In the genomic region with DNA sequence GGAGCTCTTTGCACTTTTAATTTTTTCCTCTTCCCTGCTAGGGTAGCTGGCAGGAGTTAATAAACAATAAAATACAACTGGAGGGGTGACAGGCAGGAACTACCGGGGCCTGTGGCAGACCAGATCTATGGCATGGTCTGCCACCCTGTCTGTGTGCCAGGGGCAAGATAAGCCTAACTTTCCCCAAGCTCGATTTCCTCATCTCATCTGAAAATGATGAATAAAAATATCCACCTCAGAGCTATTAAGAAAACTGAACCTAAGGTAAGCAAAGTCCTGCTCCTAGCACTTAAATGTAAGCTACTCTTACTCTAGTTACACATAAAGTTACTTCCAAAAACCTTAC, we compare ENCODE assay signal across 8 cellular contexts. TPM values are rescaled to one million over a fixed set of nuclear protein-coding genes. Genes with fewer than 3 reads are reported as not detected.
DNase-seq lines count a peak whose midpoint lies in the region; ATAC-seq and TF ChIP-seq lines count a peak whose summit lies in the region.

No MANE protein-coding gene starts in this region.

- TF ChIP-seq CTCF in Loucy (conservative IDR thresholded peaks at IDR 0.05; ENCODE audit: low read length): no peak
- TF ChIP-seq CTCF in neural crest cell (conservative IDR thresholded peaks at IDR 0.05): no peak

- H3K4me2 ChIP-seq in BLaER1 treated with 17β-estradiol and CSF1 and Interleukin-3, amounts not matched to agents 10 nM and 100 nM: peak overlapping the region; percentile 78 to 100 (median 99)
- H3K4me2 ChIP-seq in Loucy (ENCODE audit: low read depth, low read length, poor library complexity, severe bottlenecking): peak overlapping the region; percentile 99

- H3K4me1 ChIP-seq in BLaER1 treated with 17β-estradiol and CSF1 and Interleukin-3, amounts not matched to agents 10 nM and 100 nM: peaks cover 34 to 59% (median 47%) of the 10 kb centered on the region in 10 experiments
- H3K4me1 ChIP-seq in Loucy (ENCODE audit: insufficient read depth, low read length, poor library complexity, severe bottlenecking) (peaks cover 20% of the 10 kb centered on the region), duodenal mucosa (ENCODE audit: control insufficient read depth in 1 of 2, insufficient read depth in 2 of 2, low read length in 2 of 2) (peaks cover 24 to 29% of the 10 kb centered on the region in 2 donors)

- H3F3A ChIP-seq in Loucy (ENCODE audit: low read depth): no peaks in the 10 kb centered on the region

- peaks cover 13 to 37% (median 20%) of the 10 kb centered on the region in 11 experiments; a peak in 21 of 22 replicates for H3K36me3 ChIP-seq in BLaER1 treated with 17β-estradiol and CSF1 and Interleukin-3, amounts not matched to agents 10 nM and 100 nM
- no peaks in the 10 kb centered on the region for H3K36me3 ChIP-seq in Loucy (ENCODE audit: insufficient read depth, low read length)
- H3K36me3 ChIP-seq in duodenal mucosa (ENCODE audit: control insufficient read depth in 1 of 2, insufficient read depth in 2 of 2, low read length in 2 of 2): peaks cover 0 to 9% of the 10 kb centered on the region in 2 donors

- peaks cover 17% of the 10 kb centered on the region for H3K79me2 ChIP-seq in Loucy (ENCODE audit: insufficient read depth, low read length)

- no peaks in the 10 kb centered on the region for H3K27me3 Mint-ChIP-seq in neural crest cell (ENCODE audit: low read depth)

- peaks cover 4% of the 10 kb centered on the region for H3K36me3 Mint-ChIP-seq in neural crest cell (ENCODE audit: low read depth)

- no peaks in the 10 kb centered on the region for H3K9me2 ChIP-seq in Loucy (replicated peaks; ENCODE audit: low read depth, low read length)

- H3K27ac ChIP-seq in BLaER1 treated with 17β-estradiol and CSF1 and Interleukin-3, amounts not matched to agents 10 nM and 100 nM: peak overlapping the region; percentile 91 to 100 (median 98); a peak in 21 of 22 replicates
- H3K27ac ChIP-seq in duodenal mucosa (ENCODE audit: low read depth, low read length): peak overlapping the region; percentile 44

- H3K4me1 Mint-ChIP-seq in neural crest cell: peaks cover 29% of the 10 kb centered on the region

- H3K9me3 ChIP-seq in BLaER1 treated with 17β-estradiol and CSF1 and Interleukin-3, amounts not matched to agents 10 nM and 100 nM (replicated peaks in 1 of 11): no peaks in the 10 kb centered on the region
- H3K9me3 ChIP-seq in Loucy (ENCODE audit: insufficient read depth, low read depth, low read length) (no peaks in the 10 kb centered on the region), duodenal mucosa (ENCODE audit: control insufficient read depth in 1 of 2, low read length in 2 of 2) (no peaks in the 10 kb centered on the region)

- no peaks in the 10 kb centered on the region for H3K9me3 Mint-ChIP-seq in neural crest cell

- peak overlapping the region; percentile 74 to 92 (median 78) for H3K4me3 ChIP-seq in BLaER1 treated with 17β-estradiol and CSF1 and Interleukin-3, amounts not matched to agents 10 nM and 100 nM
- peak overlapping the region; percentile 97 for H3K4me3 ChIP-seq in Loucy (ENCODE audit: low read length, poor library complexity, severe bottlenecking)
- H3K4me3 ChIP-seq in duodenal mucosa (ENCODE audit: low read depth in 1 of 2, low read length in 2 of 2): peak overlapping the region; percentile 93 to 98

- no peak for ATAC-seq in GM18858 (IDR thresholded peaks at IDR 0.05; ENCODE audit: unreplicated experiment)

- H3K27me3 ChIP-seq in BLaER1 treated with 17β-estradiol and CSF1 and Interleukin-3, amounts not matched to agents 10 nM and 100 nM: no peaks in the 10 kb centered on the region
- no peaks in the 10 kb centered on the region for H3K27me3 ChIP-seq in Loucy (ENCODE audit: insufficient read depth, low read length, poor library complexity, severe bottlenecking)
- H3K27me3 ChIP-seq in duodenal mucosa (ENCODE audit: control insufficient read depth in 1 of 2, insufficient read depth in 2 of 2, low read length in 2 of 2): no peaks in the 10 kb centered on the region

- no peak for DNase-seq in neural crest cell (ENCODE audit: low read depth, low spot score)
- DNase-seq in NCI-H1417 treated with DMSO at 0.1 percent for 48 hours (lab: John Stamatoyannopoulos, UW): no peak
- DNase-seq in cerebellum (ENCODE audit: low spot score): no peak
- DNase-seq in foreskin melanocyte: no peak

- peak overlapping the region; percentile 86 for H3K4me3 Mint-ChIP-seq in neural crest cell

- H3K27ac Mint-ChIP-seq in neural crest cell (ENCODE audit: unreplicated experiment): no peak overlapping the region

- peak overlapping the region; percentile 88 to 100 (median 98) for H3K9ac ChIP-seq in BLaER1 treated with 17β-estradiol and CSF1 and Interleukin-3, amounts not matched to agents 10 nM and 100 nM
- peak overlapping the region; percentile 96 for H3K9ac ChIP-seq in Loucy (ENCODE audit: low read depth, low read length, poor library complexity, severe bottlenecking)
- peak overlapping the region; percentile 69 to 93 for H3K9ac ChIP-seq in duodenal mucosa (ENCODE audit: low read depth in 1 of 2, low read length in 2 of 2)

- H2AFZ ChIP-seq in Loucy (ENCODE audit: low read length): peak overlapping the region; percentile 96

- peaks cover 0 to 56% (median 19%) of the 10 kb centered on the region in 11 experiments; a peak in 11 of 22 replicates for H4K20me1 ChIP-seq in BLaER1 treated with 17β-estradiol and CSF1 and Interleukin-3, amounts not matched to agents 10 nM and 100 nM
- no peaks in the 10 kb centered on the region for H4K20me1 ChIP-seq in Loucy (ENCODE audit: insufficient read depth, low read length, poor library complexity, severe bottlenecking)

RNA-seq across cellular contexts. Expression of a gene that starts 0.9 kb away (rescaled TPM):
- 37.7 and 44.1 TPM in 2 replicates for total RNA-seq in neural crest cell
- total RNA-seq in cerebellum: 14.0 TPM

RNA-seq across cellular contexts. Expression of a gene that starts 12.3 kb away (rescaled TPM):
- 0.89 and 1.0 TPM in 2 replicates for total RNA-seq in neural crest cell
- total RNA-seq in cerebellum: 0.91 TPM

RNA-seq across cellular contexts. Expression of a gene that starts 23.9 kb away (rescaled TPM):
- total RNA-seq in neural crest cell (32.7 and 34.4 TPM in 2 replicates), cerebellum (14.2 TPM)

RNA-seq across cellular contexts. Expression of a gene that starts 28.9 kb away (rescaled TPM):
- total RNA-seq in neural crest cell (125 and 129 TPM in 2 replicates), cerebellum (89.9 TPM)

RNA-seq across cellular contexts. Expression of a gene that starts 33.1 kb away (rescaled TPM):
- total RNA-seq in neural crest cell (88.7 and 91.8 TPM in 2 replicates), cerebellum (59.3 TPM)
